In the genomic region with DNA sequence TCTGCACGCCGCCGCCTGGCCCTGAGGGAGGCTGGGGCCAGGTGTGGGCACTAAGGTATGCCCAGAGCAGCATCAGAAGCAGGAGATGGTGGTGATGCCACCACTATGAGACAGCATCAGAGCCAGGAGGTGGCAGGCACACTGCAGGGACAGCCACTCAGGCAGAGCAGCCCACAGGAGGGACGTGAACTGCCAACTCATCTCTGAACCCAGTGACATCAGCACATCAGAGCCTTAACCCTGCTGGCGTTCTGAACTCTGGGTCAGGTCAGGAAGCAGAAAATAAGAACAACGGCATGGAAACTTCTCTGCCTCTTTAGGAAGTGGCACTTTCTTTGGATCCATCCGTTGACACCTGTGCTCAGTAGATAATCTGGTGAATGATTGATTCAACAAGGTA, we compare ENCODE assay signal across 16 cellular contexts. TPM values are rescaled to one million over a fixed set of nuclear protein-coding genes. Genes with fewer than 3 reads are reported as not detected.
DNase-seq lines count a peak whose midpoint lies in the region; ATAC-seq and TF ChIP-seq lines count a peak whose summit lies in the region.
"Had no signal": no experiment of that assay in that cellular context is flagged by ENCODE, and none has a peak within 500 bp of the region (broad histone marks: within the 10 kb centered on the region; RNA-seq: fewer than 3 reads in every experiment).

No MANE protein-coding gene starts in this region.

- peaks cover 68% of the 10 kb centered on the region for H3K27me3 Mint-ChIP-seq in MCF 10A (ENCODE audit: insufficient read depth, unreplicated experiment)

- POLR2A ChIA-PET in HCT116 (lab: Charles Lee): no interaction called here
- POLR2A ChIA-PET in MCF 10A (lab: Yijun Ruan, JAX): no interaction called here

- no peak overlapping the region for H3K4me3 ChIP-seq in HCT116 (replicated peaks in 1 of 2; ENCODE audit: low read depth in 1 of 2, low read length in 2 of 2)
- H3K4me3 ChIP-seq: skin epidermis had no signal

- no peaks in the 10 kb centered on the region for H4K20me1 ChIP-seq in HCT116 (ENCODE audit: insufficient read depth)

- CTCF ChIA-PET in HCT116 (lab: Charles Lee): interaction anchor here (1.4 kb wide), 1 partner anchor 9 kb away, joined by 3 read pairs; no protein-coding TSS in a partner anchor
- CTCF ChIA-PET in MCF 10A (lab: Yijun Ruan, JAX): interaction anchor here (1.5 kb wide), 1 partner anchor 187 kb away, joined by 3 read pairs; no protein-coding TSS in a partner anchor

- H3K9ac ChIP-seq in HCT116 (ENCODE audit: low read length): no peak overlapping the region

- H3K4me1 Mint-ChIP-seq in MCF 10A (ENCODE audit: insufficient read depth, unreplicated experiment): no peaks in the 10 kb centered on the region
- H3K4me1 Mint-ChIP-seq: naive thymus-derived CD8-positive, alpha-beta T cell had no signal

- DNase-seq in activated CD4-positive, CD25-positive, alpha-beta regulatory T cell (lab: John Stamatoyannopoulos, UW): no peak
- DNase-seq in HCT116 (ENCODE audit: low read depth, low spot score) (no peak), MCF 10A (ENCODE audit: unreplicated experiment) (no peak), NCI-H2171 (lab: John Stamatoyannopoulos, UW) (no peak), DMS79 (lab: John Stamatoyannopoulos, UW) (no peak)
- DNase-seq in activated CD4-positive, alpha-beta T cell treated with anti-CD3 and anti-CD28 coated beads, Interleukin-2, amount 50 U/mL, for 48 hours: peak; percentile 27 to 54
- DNase-seq in stimulated activated CD4-positive, alpha-beta T cell treated with anti-CD3 and anti-CD28 coated beads, Interleukin-4, amount 100 ng/mL, for 1 hour: peak; percentile 10
- DNase-seq: ACHN; caudate nucleus; EL; naive thymus-derived CD8-positive, alpha-beta T cell; NCI-H2081 treated with DMSO at 0.1 percent for 48 hours; Right ventricle myocardium superior had no signal

- no peaks in the 10 kb centered on the region for H3K9me3 Mint-ChIP-seq in MCF 10A (ENCODE audit: unreplicated experiment)
- H3K9me3 Mint-ChIP-seq: naive thymus-derived CD8-positive, alpha-beta T cell had no signal

- H3K36me3 Mint-ChIP-seq in MCF 10A (ENCODE audit: insufficient read depth, unreplicated experiment): no peaks in the 10 kb centered on the region
- H3K36me3 Mint-ChIP-seq: naive thymus-derived CD8-positive, alpha-beta T cell had no signal

- RAD21 ChIA-PET in HCT116 (lab: Charles Lee; ENCODE audit: low non-redundant PET in 1 of 2, low total read pairs in 2 of 2, uncharacterized antibody in 2 of 2, unreplicated experiment in 2 of 2): no interaction called here

- peak; percentile 98 to 100 for ATAC-seq in activated CD4-positive, CD25-positive, alpha-beta regulatory T cell treated with anti-CD3 and anti-CD28 coated beads, Interleukin-2, amount 50 U/mL, for 24 hours
- peak; percentile 42; the same call in 1 of the 2 replicates for ATAC-seq in HCT116
- ATAC-seq: naive thymus-derived CD8-positive, alpha-beta T cell had no signal

- no peaks in the 10 kb centered on the region for H3K79me2 ChIP-seq in HCT116 (ENCODE audit: insufficient read depth, low read length)

- H3K9me2 ChIP-seq in HCT116 (ENCODE audit: insufficient read depth): no peaks in the 10 kb centered on the region

- no TSS peak for BruUV-seq in HCT116 (replicated peaks; lab: Mats Ljungman, UMichigan)
- no TSS peak for BruUV-seq in MCF 10A (replicated peaks; lab: Mats Ljungman, UMichigan)

- H3K9me3 ChIP-seq in HCT116 (ENCODE audit: control insufficient read depth in 1 of 2, insufficient read depth in 1 of 2, low read depth in 1 of 2, low read length in 2 of 2): no peaks in the 10 kb centered on the region

- TF ChIP-seq CTCF in HCT116 (IDR thresholded peaks at IDR 0.05 in 2 of 3, conservative IDR thresholded peaks at IDR 0.05 in 1 of 3; ENCODE audit: borderline replicate concordance in 1 of 3, insufficient read depth in 1 of 3, low read depth in 2 of 3, low read length in 2 of 3) (no peak), MCF 10A (IDR thresholded peaks at IDR 0.05; ENCODE audit: unreplicated experiment) (no peak)

- H2AFZ ChIP-seq in HCT116 (ENCODE audit: low read depth, low read length, poor library complexity, severe bottlenecking): no peak overlapping the region

- H3K27ac Mint-ChIP-seq in MCF 10A (ENCODE audit: low read depth, unreplicated experiment): no peak overlapping the region

- no peak overlapping the region for H3K27ac ChIP-seq in HCT116 (ENCODE audit: low read depth, low read length)
- H3K27ac ChIP-seq: skin epidermis had no signal

- no peak for TF ChIP-seq RAD21 in HCT116 (IDR thresholded peaks at IDR 0.05; ENCODE audit: low read depth)

- H3K4me3 Mint-ChIP-seq in MCF 10A (ENCODE audit: unreplicated experiment): no peak overlapping the region
- H3K4me3 Mint-ChIP-seq: naive thymus-derived CD8-positive, alpha-beta T cell had no signal

- peaks cover 7% of the 10 kb centered on the region; the same call in 1 of the 2 replicates for H3K27me3 ChIP-seq in HCT116 (ENCODE audit: insufficient read depth, low read length)

- H3K4me2 ChIP-seq in HCT116 (ENCODE audit: low read length): no peak overlapping the region

- intact Hi-C loops in HCT116 (cut with micrococcal nuclease): no loop called here
- intact Hi-C loops in MCF 10A (cut with micrococcal nuclease): no loop called here

- no peak for TF ChIP-seq POLR2A in HCT116 (IDR thresholded peaks at IDR 0.05; ENCODE audit: borderline replicate concordance, extremely low read depth, insufficient read depth, insufficient read length)

- no peaks in the 10 kb centered on the region for H3K4me1 ChIP-seq in HCT116 (ENCODE audit: control insufficient read depth in 1 of 2, insufficient read depth in 2 of 2, low read length in 2 of 2)

- no peaks in the 10 kb centered on the region for H3K36me3 ChIP-seq in HCT116 (ENCODE audit: control insufficient read depth in 1 of 2, insufficient read depth in 2 of 2, low read length in 2 of 2)

TF ChIP-seq in HCT116, 20 proteins besides CTCF, POLR2A, EP300 and RAD21:
- TF ChIP-seq YY1 (IDR thresholded peaks at IDR 0.05; ENCODE audit: extremely low read depth, insufficient replicate concordance, low read depth, low read length): no peak

RNA-seq across cellular contexts. Expression of a gene that starts 14.7 kb away (rescaled TPM):
- total RNA-seq in HCT116 (2021; ENCODE audit: unreplicated experiment): 23.2 TPM
- polyA plus RNA-seq in HCT116 (2012): 12.3 and 14.7 TPM in 2 replicates
- total RNA-seq in MCF 10A (2022): 17.6 and 28.7 TPM in 2 replicates

RNA-seq across cellular contexts. Expression of a gene that starts 26.2 kb away (rescaled TPM):
- total RNA-seq in HCT116 (2021; ENCODE audit: unreplicated experiment): not detected
- not detected in 2 replicates for polyA plus RNA-seq in HCT116 (2012)
- not detected in 2 replicates for total RNA-seq in MCF 10A (2022)
- total RNA-seq: fibroblast of lung; naive thymus-derived CD8-positive, alpha-beta T cell; Right ventricle myocardium superior had no signal
- polyA plus RNA-seq: fibroblast of lung; naive thymus-derived CD8-positive, alpha-beta T cell had no signal

Comparison
In these comparisons a context has a peak if more than half of its experiments do, and no peak if none do; other contexts are left out.
1. DNase-seq: peak in activated CD4-positive, alpha-beta T cell treated with anti-CD3 and anti-CD28 coated beads, Interleukin-2, amount 50 U/mL, for 48 hours (2 of 2) and stimulated activated CD4-positive, alpha-beta T cell treated with anti-CD3 and anti-CD28 coated beads, Interleukin-4, amount 100 ng/mL, for 1 hour (single experiment); none in activated CD4-positive, CD25-positive, alpha-beta regulatory T cell (0 of 4), HCT116 (single experiment), MCF 10A (single experiment), NCI-H2171 (single experiment) and DMS79 (single experiment).